8 cellular contexts compared by ENCODE assay signal in genomic region chr19:48618278-48618915, GRCh38. TPM values are rescaled to one million over a fixed set of nuclear protein-coding genes. Genes with fewer than 3 reads are reported as not detected.
DNase-seq lines count a peak whose midpoint lies in the region; ATAC-seq and TF ChIP-seq lines count a peak whose summit lies in the region.

No MANE protein-coding gene starts in this region.

- no peaks in the 10 kb centered on the region for H3K27me3 ChIP-seq in Karpas-422 (ENCODE audit: low read length)
- H3K27me3 ChIP-seq in naive thymus-derived CD4-positive, alpha-beta T cell (ENCODE audit: control insufficient read depth in 2 of 2, insufficient read depth in 2 of 2, low read length in 2 of 2) = no peaks in the 10 kb centered on the region

- H3K4me2 ChIP-seq in Karpas-422 (ENCODE audit: low read depth, low read length, poor library complexity, severe bottlenecking) = peak overlapping the region; percentile 95

- no peak overlapping the region for H2AFZ ChIP-seq in Karpas-422 (ENCODE audit: low read length)

- peaks cover 25% of the 10 kb centered on the region for H4K20me1 ChIP-seq in Karpas-422 (ENCODE audit: insufficient read depth, low read depth, low read length)

- TF ChIP-seq CTCF in AG10803 (conservative IDR thresholded peaks at IDR 0.05; ENCODE audit: low read length) (no peak), coronary artery (IDR thresholded peaks at IDR 0.05) (no peak)

- H3K4me3 ChIP-seq in AG10803 (ENCODE audit: low read length) (peak overlapping the region; percentile 98), Karpas-422 (ENCODE audit: low read length) (peak overlapping the region; percentile 93), coronary artery (peak overlapping the region; percentile 92)
- H3K4me3 ChIP-seq in naive thymus-derived CD4-positive, alpha-beta T cell (ENCODE audit: low read length) = peak overlapping the region; percentile 96

- peaks cover 34 to 57% (median 47%) of the 10 kb centered on the region in 7 donors for H3K4me1 Mint-ChIP-seq in naive thymus-derived CD4-positive, alpha-beta T cell

- no peaks in the 10 kb centered on the region for H3K9me3 ChIP-seq in Karpas-422 (ENCODE audit: low read length)
- no peaks in the 10 kb centered on the region for H3K9me3 ChIP-seq in naive thymus-derived CD4-positive, alpha-beta T cell (ENCODE audit: control insufficient read depth in 2 of 3, low read length in 3 of 3)

- H3K27ac ChIP-seq in Karpas-422 (ENCODE audit: low read length) = peak overlapping the region; percentile 88
- H3K27ac ChIP-seq in coronary artery = peak overlapping the region; percentile 83 to 95
- H3K27ac ChIP-seq in naive thymus-derived CD4-positive, alpha-beta T cell (ENCODE audit: low read depth, low read length) = peak overlapping the region; percentile 95

- no peaks in the 10 kb centered on the region for H3K27me3 Mint-ChIP-seq in naive thymus-derived CD4-positive, alpha-beta T cell

- POLR2A ChIA-PET in naive thymus-derived CD4-positive, alpha-beta T cell (lab: Charles Lee) = interaction anchor here (0.5 to 5.2 kb wide), 20 partner anchors 9 to 1259 kb away, joined by 3 to 73 read pairs (median 4); partner anchors contain the start of genes AKT1S1, CA11, DBP and KPTN

- H3K27ac Mint-ChIP-seq in naive thymus-derived CD4-positive, alpha-beta T cell = peak overlapping the region; percentile 96 to 99 (median 98)

- H3K9me2 ChIP-seq in Karpas-422 (replicated peaks; ENCODE audit: insufficient read depth, low read length) = no peaks in the 10 kb centered on the region

- peak overlapping the region; percentile 98 for H3K9ac ChIP-seq in Karpas-422 (ENCODE audit: low read length)

- peaks cover 0 to 28% (median 14%) of the 10 kb centered on the region in 5 donors for H3K36me3 Mint-ChIP-seq in naive thymus-derived CD4-positive, alpha-beta T cell

- no peak for DNase-seq in AG10803 (ENCODE audit: low read depth)
- no peak for DNase-seq in Karpas-422
- peak; percentile 75 for DNase-seq in coronary artery (ENCODE audit: low spot score)
- no peak for DNase-seq in naive thymus-derived CD4-positive, alpha-beta T cell
- DNase-seq in posterior vena cava (ENCODE audit: low spot score) = no peak
- DNase-seq in SIG-M5 treated with dmso at 0.1 percent for 504 hours (lab: John Stamatoyannopoulos, UW; ENCODE audit: unreplicated experiment) = no peak
- no peak for DNase-seq in stimulated activated CD4-positive, alpha-beta T cell treated with anti-CD3 and anti-CD28 coated beads, Interleukin-15, amount 100 ng/mL, for 24 hours

- intact Hi-C loops in naive thymus-derived CD4-positive, alpha-beta T cell (cut with micrococcal nuclease) = loop anchor here (2.0 to 10.0 kb wide), 5 partner anchors 30 to 1026 kb away; partner anchors contain the start of genes RRAS (in 1 of the 2), SCAF1 (in 1 of the 2) and SYNGR4 (in 1 of the 2)
- intact Hi-C loops in posterior vena cava (cut with DNase I) = no loop called here

- peaks cover 39% of the 10 kb centered on the region for H3K79me2 ChIP-seq in Karpas-422 (ENCODE audit: low read length)

- H3K36me3 ChIP-seq in Karpas-422 (ENCODE audit: insufficient read depth, low read length) = peaks cover 37% of the 10 kb centered on the region
- H3K36me3 ChIP-seq in naive thymus-derived CD4-positive, alpha-beta T cell (ENCODE audit: control insufficient read depth in 2 of 3, insufficient read depth in 3 of 3, low read length in 3 of 3) = peaks cover 0 to 36% (median 16%) of the 10 kb centered on the region in 3 experiments

- CTCF ChIA-PET in naive thymus-derived CD4-positive, alpha-beta T cell (lab: Charles Lee) = interaction anchor here (0.6 to 1.9 kb wide), 6 partner anchors 9 to 218 kb away, joined by 3 to 9 read pairs (median 4); partner anchors contain the start of gene FUT2

- peaks cover 0 to 3% (median 0%) of the 10 kb centered on the region in 11 donors for H3K9me3 Mint-ChIP-seq in naive thymus-derived CD4-positive, alpha-beta T cell

- no peak for ATAC-seq in naive thymus-derived CD4-positive, alpha-beta T cell
- ATAC-seq in GM21390 (IDR thresholded peaks at IDR 0.05; ENCODE audit: unreplicated experiment) = no peak

- H3K4me1 ChIP-seq in Karpas-422 (ENCODE audit: low read length) = peaks cover 37% of the 10 kb centered on the region
- peaks cover 20 to 39% of the 10 kb centered on the region in 2 donors for H3K4me1 ChIP-seq in naive thymus-derived CD4-positive, alpha-beta T cell (ENCODE audit: control insufficient read depth in 2 of 2, insufficient read depth in 2 of 2, low read length in 2 of 2)

- H3K4me3 Mint-ChIP-seq in naive thymus-derived CD4-positive, alpha-beta T cell = peak overlapping the region; percentile 88 to 99 (median 96)

RNA-seq across cellular contexts. Expression of gene RPL18, which starts 0.6 kb away (rescaled TPM):
- 3,031 and 4,148 TPM in 2 replicates for total RNA-seq in Karpas-422 (2014; rRNA removed; shearing (Covaris generic); ENCODE audit: low replicate concordance)
- 1,000 to 10,000 TPM; 1,570 to 2,826 (median 2,745) TPM for total RNA-seq in naive thymus-derived CD4-positive, alpha-beta T cell
- polyA plus RNA-seq in naive thymus-derived CD4-positive, alpha-beta T cell = 1,000 to 10,000 TPM; 2,813 to 2,817 TPM
- total RNA-seq in posterior vena cava = 100 to 1,000 TPM; 746 to 777 TPM

RNA-seq across cellular contexts. Expression of gene SPHK2, which starts 0.9 kb away (rescaled TPM):
- total RNA-seq in Karpas-422 (2014; rRNA removed; shearing (Covaris generic); ENCODE audit: low replicate concordance) = 23.0 and 30.6 TPM in 2 replicates
- 10 to 100 TPM; 20.1 to 34.7 (median 30.5) TPM for total RNA-seq in naive thymus-derived CD4-positive, alpha-beta T cell
- 10 to 100 TPM; 11.2 to 11.7 TPM for polyA plus RNA-seq in naive thymus-derived CD4-positive, alpha-beta T cell
- total RNA-seq in posterior vena cava = 10 to 100 TPM in 1 of 2 donors, 1 to 10 TPM in 1; 8.5 to 12.1 TPM

RNA-seq across cellular contexts. Expression of gene FAM83E, which starts 3.5 kb away (rescaled TPM):
- total RNA-seq in Karpas-422 (2014; rRNA removed; shearing (Covaris generic); ENCODE audit: low replicate concordance) = 1.0 and 1.2 TPM in 2 replicates
- 1 to 10 TPM in 3 of 5 experiments, under 1 TPM in 1, not detected in 1; 0.80 to 3.7 (median 2.9) TPM for total RNA-seq in naive thymus-derived CD4-positive, alpha-beta T cell
- under 1 TPM in 1 of 2 donors, not detected in 1; 0.66 TPM for polyA plus RNA-seq in naive thymus-derived CD4-positive, alpha-beta T cell
- total RNA-seq in posterior vena cava = not detected

RNA-seq across cellular contexts. Expression of gene SPACA4, which starts 11.9 kb away (rescaled TPM):
- not detected in 2 replicates for total RNA-seq in Karpas-422 (2014; rRNA removed; shearing (Covaris generic); ENCODE audit: low replicate concordance)
- total RNA-seq in naive thymus-derived CD4-positive, alpha-beta T cell = not detected
- polyA plus RNA-seq in naive thymus-derived CD4-positive, alpha-beta T cell = not detected
- not detected for total RNA-seq in posterior vena cava

RNA-seq across cellular contexts. Expression of gene DBP, which starts 18.8 kb away (rescaled TPM):
- total RNA-seq in Karpas-422 (2014; rRNA removed; shearing (Covaris generic); ENCODE audit: low replicate concordance) = 8.5 and 16.4 TPM in 2 replicates
- total RNA-seq in naive thymus-derived CD4-positive, alpha-beta T cell = 10 to 100 TPM; 11.9 to 79.9 (median 33.2) TPM
- polyA plus RNA-seq in naive thymus-derived CD4-positive, alpha-beta T cell = 100 to 1,000 TPM in 1 of 2 donors, 10 to 100 TPM in 1; 61.7 to 130 TPM
- 1 to 10 TPM; 1.8 to 3.6 TPM for total RNA-seq in posterior vena cava

Comparison
In these comparisons a context has a peak if more than half of its experiments do, and no peak if none do; other contexts are left out.
1. intact Hi-C loops: an anchor here in naive thymus-derived CD4-positive, alpha-beta T cell (2.0 to 10.0 kb wide); none called in posterior vena cava.